Comparison of ENCODE assay signal across 13 cellular contexts in genomic region chr12:110615171-110615570, GRCh38. TPM values are rescaled to one million over a fixed set of nuclear protein-coding genes. Genes with fewer than 3 reads are reported as not detected.
DNase-seq lines count a peak whose midpoint lies in the region; ATAC-seq, FAIRE-seq and TF ChIP-seq lines count a peak whose summit lies in the region.
"Had no signal": no experiment of that assay in that cellular context is flagged by ENCODE, and none has a peak within 500 bp of the region (broad histone marks: within the 10 kb centered on the region; RNA-seq: fewer than 3 reads in every experiment).

No MANE protein-coding gene starts in this region.

- peak overlapping the region; percentile 40 for H3K27ac Mint-ChIP-seq in activated T-cell treated with anti-CD3 and anti-CD28 coated beads, Interleukin-2, amount 50 U/mL, for 24 hours
- H3K27ac Mint-ChIP-seq in IgD-negative memory B cell = peak overlapping the region; percentile 64 to 97 (median 90)
- peak overlapping the region; percentile 52 for H3K27ac Mint-ChIP-seq in osteocyte (ENCODE audit: unreplicated experiment)

- BruUV-seq in K562 (replicated peaks; lab: Mats Ljungman, UMichigan) = no TSS peak

- CTCF ChIA-PET in K562 (lab: Yijun Ruan, JAX; ENCODE audit: low intra/inter-chr PET ratio) = no interaction called here

- H3K27me3 ChIP-seq in K562 (ENCODE audit: control insufficient read depth in 2 of 2, insufficient read depth in 2 of 2, low read length in 2 of 2) (no peaks in the 10 kb centered on the region), MG63 (no peaks in the 10 kb centered on the region)
- H3K27me3 ChIP-seq: right atrium auricular region, tibial nerve had no signal

- no peaks in the 10 kb centered on the region for H4K20me1 ChIP-seq in K562 (replicated peaks; ENCODE audit: control insufficient read depth, insufficient read depth, low read length)

- peak overlapping the region; percentile 85 for H3K4me3 Mint-ChIP-seq in activated T-cell treated with anti-CD3 and anti-CD28 coated beads, Interleukin-2, amount 50 U/mL, for 24 hours
- H3K4me3 Mint-ChIP-seq in IgD-negative memory B cell = peak overlapping the region; percentile 41 to 96 (median 78)
- peak overlapping the region; percentile 14 for H3K4me3 Mint-ChIP-seq in osteocyte (ENCODE audit: unreplicated experiment)

- H3K9me3 ChIP-seq in K562 (replicated peaks; ENCODE audit: control insufficient read depth, insufficient read depth, low read depth, low read length) = no peaks in the 10 kb centered on the region
- no peaks in the 10 kb centered on the region for H3K9me3 ChIP-seq in MG63
- H3K9me3 ChIP-seq: right atrium auricular region, tibial nerve had no signal

- no peaks in the 10 kb centered on the region for H3K79me2 ChIP-seq in K562 (ENCODE audit: control insufficient read depth, insufficient read depth, low read length)

- 68% methylated on average over 8 of the region's 8 CpGs for WGBS in K562 (ENCODE audit: insufficient coverage, low coverage, missing lambda C conversion rate)

- peaks cover 35% of the 10 kb centered on the region for H3K4me1 Mint-ChIP-seq in activated T-cell treated with anti-CD3 and anti-CD28 coated beads, Interleukin-2, amount 50 U/mL, for 24 hours (ENCODE audit: low read depth)
- H3K4me1 Mint-ChIP-seq in IgD-negative memory B cell (peaks cover 27 to 39% (median 28%) of the 10 kb centered on the region in 3 donors), osteocyte (ENCODE audit: unreplicated experiment) (peaks cover 7% of the 10 kb centered on the region)

- in situ Hi-C loops in K562 (cut with MboI) = loop anchor here (10.0 kb wide), 1 partner anchor 210 kb away; no protein-coding TSS in a partner anchor

- no peak overlapping the region for H3K9ac ChIP-seq in K562 (ENCODE audit: insufficient read depth in 1 of 2, low read depth in 2 of 2, low read length in 2 of 2)

- FAIRE-seq in K562 (lab: Jason Lieb, UNC) = no peak

- no peaks in the 10 kb centered on the region for H3K9me3 Mint-ChIP-seq in activated T-cell treated with anti-CD3 and anti-CD28 coated beads, Interleukin-2, amount 50 U/mL, for 24 hours
- no peaks in the 10 kb centered on the region for H3K9me3 Mint-ChIP-seq in IgD-negative memory B cell
- no peaks in the 10 kb centered on the region for H3K9me3 Mint-ChIP-seq in osteocyte (ENCODE audit: unreplicated experiment)

- DNase-seq in activated T-cell treated with anti-CD3 and anti-CD28 coated beads, Interleukin-2, amount 50 U/mL, for 24 hours = no peak
- DNase-seq in activated T-cell treated with anti-CD3 and anti-CD28 coated beads, Interleukin-2, amount 50 U/mL, for 1 hour = no peak
- no peak for DNase-seq in K562 (ENCODE audit: extremely low read depth in 1 of 4, low spot score in 3 of 4)
- DNase-seq in osteocyte (ENCODE audit: extremely low spot score, unreplicated experiment) = no peak
- DNase-seq in MG63 = no peak
- no peak for DNase-seq in left cardiac atrium
- no peak for DNase-seq in occipital lobe (lab: John Stamatoyannopoulos, UW)
- DNase-seq: NCI-H1930; NCI-H526 treated with DMSO at 0.1 percent for 48 hours; stimulated activated CD4-positive, alpha-beta T cell treated with anti-CD3 and anti-CD28 coated beads, Interleukin-2, amount 100 ng/mL, for 24 hours had no signal

- no peak for TF ChIP-seq POLR2A in K562 (conservative IDR thresholded peaks at IDR 0.05)

- TF ChIP-seq CTCF in K562 (IDR thresholded peaks at IDR 0.05 in 2 of 3, conservative IDR thresholded peaks at IDR 0.05 in 1 of 3; ENCODE audit: insufficient read depth in 2 of 3, low read depth in 1 of 3, low read length in 3 of 3) = no peak
- TF ChIP-seq CTCF in osteocyte (IDR thresholded peaks at IDR 0.05) = no peak

- H3K36me3 ChIP-seq in K562 (ENCODE audit: control insufficient read depth, insufficient read depth, low read length) = no peaks in the 10 kb centered on the region
- H3K36me3 ChIP-seq in MG63 = no peaks in the 10 kb centered on the region; the same call in 1 of the 2 replicates
- H3K36me3 ChIP-seq: right atrium auricular region had no signal

- H3K4me2 ChIP-seq in K562 (ENCODE audit: insufficient read depth, low read length) = no peak overlapping the region

- no peaks in the 10 kb centered on the region for H3K27me3 Mint-ChIP-seq in activated T-cell treated with anti-CD3 and anti-CD28 coated beads, Interleukin-2, amount 50 U/mL, for 24 hours
- H3K27me3 Mint-ChIP-seq in IgD-negative memory B cell (no peaks in the 10 kb centered on the region), osteocyte (ENCODE audit: unreplicated experiment) (no peaks in the 10 kb centered on the region)

- no peak for TF ChIP-seq EP300 in K562 (IDR thresholded peaks at IDR 0.05; ENCODE audit: low read length)

- H3K9me1 ChIP-seq in K562 (ENCODE audit: control insufficient read depth, insufficient read depth, low read length) = no peaks in the 10 kb centered on the region

- intact Hi-C loops in K562 (cut with micrococcal nuclease) = loop anchor here (5.0 kb wide), 2 partner anchors 82 to 212 kb away; no protein-coding TSS in a partner anchor
- intact Hi-C loops in left cardiac atrium (cut with DNase I) = no loop called here

- no peak for ATAC-seq in K562
- ATAC-seq in left cardiac atrium = no peak

- peaks cover 3 to 14% of the 10 kb centered on the region in 2 experiments; a peak in 4 of 5 replicates for H3K4me1 ChIP-seq in K562 (replicated peaks in 1 of 2; ENCODE audit: control insufficient read depth in 2 of 2, insufficient read depth in 2 of 2, low read length in 2 of 2)

- H3K4me3 ChIP-seq in K562 = no peak overlapping the region
- H3K4me3 ChIP-seq in MG63 = no peak overlapping the region

- no peaks in the 10 kb centered on the region for H3K36me3 Mint-ChIP-seq in activated T-cell treated with anti-CD3 and anti-CD28 coated beads, Interleukin-2, amount 50 U/mL, for 24 hours (ENCODE audit: low read depth)
- peaks cover 2% of the 10 kb centered on the region for H3K36me3 Mint-ChIP-seq in IgD-negative memory B cell
- no peaks in the 10 kb centered on the region for H3K36me3 Mint-ChIP-seq in osteocyte (ENCODE audit: unreplicated experiment)

- H2AFZ ChIP-seq in K562 (ENCODE audit: low read depth, low read length) = no peak overlapping the region

- TF ChIP-seq RAD21 in K562 (CRISPR knock-in tag; conservative IDR thresholded peaks at IDR 0.05 in 1 of 2, IDR thresholded peaks at IDR 0.05 in 1 of 2) = no peak

- POLR2A ChIA-PET in K562 (lab: Yijun Ruan, JAX) = interaction anchor here (0.7 to 1.8 kb wide), 3 partner anchors 20 to 889 kb away, joined by 3 to 8 read pairs (median 3); partner anchors contain the start of genes FAM216A and GPN3

- H3K27ac ChIP-seq in K562 (ENCODE audit: extremely low read depth, low read depth, low read length) = no peak overlapping the region
- H3K27ac ChIP-seq: right atrium auricular region had no signal

TF ChIP-seq in K562, 482 proteins besides CTCF, POLR2A, EP300 and RAD21 (continues in another document):
- TF ChIP-seq CREBBP (IDR thresholded peaks at IDR 0.05; ENCODE audit: low read depth, low read length) (no peak), ZNF695 (CRISPR knock-in tag; IDR thresholded peaks at IDR 0.05) (no peak), ZBTB7A (IDR thresholded peaks at IDR 0.05; ENCODE audit: borderline replicate concordance, control insufficient read depth, low read depth, low read length) (no peak)

RNA-seq across cellular contexts. Expression of gene TCTN1, which starts 1.2 kb away (rescaled TPM):
- polyA plus RNA-seq in IgD-negative memory B cell (24.2 TPM), K562 (2011; rRNA removed) (11.4 and 12.5 TPM in 2 replicates), K562 (2014; fragmentation: Illumina TruSeq; extraction: Trizol) (4.2 and 5.7 TPM in 2 replicates), K562 (2014; fragmentation: Nextera tagmentation; extraction: Ambion mirVana) (under 1 TPM; 0.32 to 0.98 TPM), K562 (2014; rRNA removed) (3.7 and 7.2 TPM in 2 replicates)
- total RNA-seq in K562 (2011; cell fraction: chromatin; rRNA removed; ENCODE audit: low replicate concordance) = 16.6 and 18.2 TPM in 2 replicates
- 8.3 and 13.5 TPM in 2 replicates for total RNA-seq in K562 (2011; cell fraction: nucleolus; rRNA removed)
- 15.0 and 27.9 TPM in 2 replicates for total RNA-seq in K562 (2011; cell fraction: nucleoplasm; rRNA removed)
- total RNA-seq in K562 (2014; rRNA removed) (5.1 and 5.5 TPM in 2 replicates), K562 (2014; rRNA removed; fragmentation: Illumina TruSeq; extraction: Trizol) (3.7 and 4.7 TPM in 2 replicates), K562 (2015; rRNA removed; fragmentation: Illumina TruSeq; extraction: Trizol) (5.1 and 6.3 TPM in 2 replicates), K562 (2021) (3.8 and 4.0 TPM in 2 replicates), osteocyte (49.5 and 51.4 TPM in 2 replicates), left cardiac atrium (10 to 100 TPM; 21.2 to 33.1 TPM), occipital lobe (38.1 TPM)
- polyA plus RNA-seq in K562 (2011; cell fraction: cytosol; rRNA removed) = 9.8 and 10.2 TPM in 2 replicates
- polyA plus RNA-seq in K562 (2011; cell fraction: nucleus; rRNA removed) = 26.2 and 26.6 TPM in 2 replicates
- polyA plus RNA-seq in K562 (2012) = 6.4 and 15.2 TPM in 2 replicates
- 9.4 and 10.4 TPM in 2 replicates for polyA minus RNA-seq in K562 (2011; rRNA and poly(A)+ RNA removed)
- polyA minus RNA-seq in K562 (2011; cell fraction: cytosol; rRNA and poly(A)+ RNA removed) = 2.3 and 5.8 TPM in 2 replicates
- polyA minus RNA-seq in K562 (2011; cell fraction: nucleus; rRNA and poly(A)+ RNA removed) = 10.5 and 16.1 TPM in 2 replicates
- total RNA-seq in MG63 (2014; rRNA removed; shearing (Covaris generic); ENCODE audit: low replicate concordance) = 19.6 and 47.5 TPM in 2 replicates

RNA-seq across cellular contexts. Expression of gene PPTC7, which starts 32.1 kb away (rescaled TPM):
- polyA plus RNA-seq in IgD-negative memory B cell (10.1 TPM), K562 (2011; rRNA removed) (21.6 and 23.1 TPM in 2 replicates), K562 (2014; fragmentation: Illumina TruSeq; extraction: Trizol) (18.2 and 19.5 TPM in 2 replicates), K562 (2014; fragmentation: Nextera tagmentation; extraction: Ambion mirVana) (1 to 10 TPM; 2.6 to 4.7 TPM), K562 (2014; rRNA removed) (15.2 and 16.9 TPM in 2 replicates)
- total RNA-seq in K562 (2011; cell fraction: chromatin; rRNA removed; ENCODE audit: low replicate concordance) = 18.9 and 40.1 TPM in 2 replicates
- 12.0 and 15.0 TPM in 2 replicates for total RNA-seq in K562 (2011; cell fraction: nucleolus; rRNA removed)
- 29.2 and 51.3 TPM in 2 replicates for total RNA-seq in K562 (2011; cell fraction: nucleoplasm; rRNA removed)
- total RNA-seq in K562 (2014; rRNA removed) (5.3 and 5.4 TPM in 2 replicates), K562 (2014; rRNA removed; fragmentation: Illumina TruSeq; extraction: Trizol) (11.9 and 12.1 TPM in 2 replicates), K562 (2015; rRNA removed; fragmentation: Illumina TruSeq; extraction: Trizol) (7.6 and 8.0 TPM in 2 replicates), K562 (2021) (19.3 and 21.8 TPM in 2 replicates), osteocyte (13.3 and 14.4 TPM in 2 replicates), left cardiac atrium (10 to 100 TPM; 51.7 to 92.3 TPM), occipital lobe (10.3 TPM)
- polyA plus RNA-seq in K562 (2011; cell fraction: cytosol; rRNA removed) = 7.9 and 14.3 TPM in 2 replicates
- polyA plus RNA-seq in K562 (2011; cell fraction: nucleus; rRNA removed) = 17.9 and 24.3 TPM in 2 replicates
- 13.8 and 15.4 TPM in 2 replicates for polyA plus RNA-seq in K562 (2012)
- 36.0 and 39.7 TPM in 2 replicates for polyA minus RNA-seq in K562 (2011; rRNA and poly(A)+ RNA removed)
- polyA minus RNA-seq in K562 (2011; cell fraction: cytosol; rRNA and poly(A)+ RNA removed) = 14.9 and 17.1 TPM in 2 replicates
- 11.0 and 20.3 TPM in 2 replicates for polyA minus RNA-seq in K562 (2011; cell fraction: nucleus; rRNA and poly(A)+ RNA removed)
- total RNA-seq in MG63 (2014; rRNA removed; shearing (Covaris generic); ENCODE audit: low replicate concordance) = 4.4 and 11.0 TPM in 2 replicates

Comparison
In these comparisons a context has a peak if more than half of its experiments do, and no peak if none do; other contexts are left out.
1. H3K27ac Mint-ChIP-seq: peak in every context shown above with its lines; median percentile 90 in IgD-negative memory B cell; 52 in osteocyte; 40 in activated T-cell treated with anti-CD3 and anti-CD28 coated beads, Interleukin-2, amount 50 U/mL, for 24 hours.
2. H3K4me3 Mint-ChIP-seq: peak in every context shown above with its lines; median percentile 85 in activated T-cell treated with anti-CD3 and anti-CD28 coated beads, Interleukin-2, amount 50 U/mL, for 24 hours; 78 in IgD-negative memory B cell; 14 in osteocyte.